ENCODE assay signal across 24 cellular contexts in the genomic region with DNA sequence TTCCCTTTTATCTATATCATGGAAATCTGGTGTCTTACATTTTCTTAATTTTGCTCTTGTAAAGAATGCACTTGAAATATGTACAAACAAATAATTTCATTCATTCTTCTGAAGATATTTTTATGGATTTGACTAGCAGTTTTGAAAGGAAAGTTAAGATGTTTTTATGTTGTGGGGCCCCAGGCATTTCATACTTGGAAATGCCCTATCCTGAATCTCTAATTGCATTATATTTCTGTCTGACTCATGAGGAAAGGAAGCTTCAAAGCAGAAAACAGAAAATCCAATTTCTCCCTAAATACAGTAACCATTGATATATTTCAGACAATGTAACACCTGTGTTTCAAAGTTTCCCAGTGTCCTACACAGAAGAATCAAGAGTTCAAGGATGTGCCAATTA.
"Had no signal": no experiment of that assay in that cellular context is flagged by ENCODE, and none has a peak within 500 bp of the region (broad histone marks: within the 10 kb centered on the region; RNA-seq: fewer than 3 reads in every experiment).

No MANE protein-coding gene starts in this region.

- H3K4me3 ChIP-seq: neural progenitor cell, ovary, psoas muscle, right lobe of liver, sigmoid colon, stomach, thoracic aorta, thyroid gland, tibial nerve, upper lobe of left lung, vagina had no signal

- H3K27me3 ChIP-seq: neural progenitor cell, ovary, right lobe of liver, sigmoid colon, stomach, thyroid gland, tibial nerve, upper lobe of left lung, vagina had no signal

- H3K36me3 ChIP-seq: neural progenitor cell, ovary, right lobe of liver, thyroid gland, upper lobe of left lung, vagina had no signal

- FAIRE-seq: urothelium cell line had no signal

- DNase-seq: natural killer cell; occipital lobe; ovary; posterior cingulate gyrus; psoas muscle; right cardiac atrium; right lobe of liver; sigmoid colon; small intestine; stimulated activated CD4-positive, alpha-beta T cell treated with anti-CD3 and anti-CD28 coated beads, Interleukin-15, amount 100 ng/mL, for 24 hours; stimulated activated CD4-positive, alpha-beta T cell treated with anti-CD3 and anti-CD28 coated beads, Interleukin-2, amount 100 ng/mL, for 24 hours; stimulated activated CD4-positive, alpha-beta T cell treated with anti-CD3 and anti-CD28 coated beads, Interleukin-2, amount 100 ng/mL, for 48 hours; stimulated activated CD4-positive, alpha-beta T cell treated with anti-CD3 and anti-CD28 coated beads, Interleukin-4, amount 100 ng/mL, for 24 hours; stimulated activated naive B cell treated with anti-CD40 and anti-IgM and Interleukin-4, amounts not matched to agents 10 μg/mL and 1 μg/mL and 100 μg/mL, for 72 hours; stimulated activated naive CD4-positive, alpha-beta T cell treated with Interleukin-2 at 50 U/mL for 16 hours; stomach; thyroid gland; upper lobe of left lung had no signal

- ATAC-seq: natural killer cell; psoas muscle; right cardiac atrium; right lobe of liver; stimulated activated effector memory CD8-positive, alpha-beta T cell treated with anti-CD3 and anti-CD28 coated beads, Interleukin-12 subunit alpha, Interleukin-12 subunit beta, amount 100 ng/mL, for 72 hours; stimulated activated naive B cell treated with anti-CD40 and anti-IgM and Interleukin-4, amounts not matched to agents 10 μg/mL and 1 μg/mL and 100 μg/mL, for 72 hours had no signal
